In the genomic region with DNA sequence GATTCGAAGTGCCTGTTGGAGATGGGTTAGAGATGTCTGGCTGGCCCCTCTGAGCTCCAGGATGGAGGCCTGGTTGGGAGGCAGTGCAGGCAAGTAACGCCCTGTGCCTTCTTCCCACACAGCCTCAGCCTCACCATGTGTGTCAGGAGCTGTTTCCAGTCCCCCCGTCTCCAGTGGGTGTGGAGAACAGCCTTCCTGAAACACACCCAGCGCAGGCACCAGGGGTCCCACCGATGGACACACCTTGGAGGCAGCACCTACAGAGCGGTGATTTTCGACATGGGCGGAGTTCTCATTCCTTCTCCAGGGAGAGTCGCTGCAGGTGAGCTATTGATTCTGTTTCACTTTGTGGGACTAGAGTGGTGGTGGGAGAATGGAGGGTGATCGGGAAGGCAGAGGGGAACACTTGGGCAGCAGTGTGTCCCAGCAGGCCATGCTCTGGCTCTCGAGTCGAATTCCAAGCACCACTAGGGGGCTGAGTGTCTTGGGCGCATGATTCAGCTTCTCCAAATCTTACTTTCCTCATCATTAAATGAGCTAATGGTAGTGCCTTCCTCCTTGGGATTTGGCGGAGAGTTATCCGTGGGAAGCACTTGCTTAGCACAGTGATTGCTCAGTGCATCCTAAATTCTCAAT, we compare ENCODE assay signal across 11 cellular contexts. TPM values are rescaled to one million over a fixed set of nuclear protein-coding genes. Genes with fewer than 3 reads are reported as not detected.
DNase-seq lines count a peak whose midpoint lies in the region; ATAC-seq and TF ChIP-seq lines count a peak whose summit lies in the region.
"Had no signal": no experiment of that assay in that cellular context is flagged by ENCODE, and none has a peak within 500 bp of the region (broad histone marks: within the 10 kb centered on the region; RNA-seq: fewer than 3 reads in every experiment).

No MANE protein-coding gene starts in this region.

- no peaks in the 10 kb centered on the region for H3K9me3 ChIP-seq in DND-41 (ENCODE audit: insufficient read depth, low read length, severe bottlenecking)
- H3K9me3 ChIP-seq: transverse colon had no signal

- H3K4me3 Mint-ChIP-seq in activated CD8-positive, alpha-beta T cell treated with anti-CD3 and anti-CD28 coated beads for 36 hours: no peak overlapping the region

- no peak overlapping the region for H3K27ac Mint-ChIP-seq in activated CD8-positive, alpha-beta T cell treated with anti-CD3 and anti-CD28 coated beads for 36 hours

- DNase-seq in DND-41 (peak; percentile 13), HEK293T (ENCODE audit: extremely low spot score) (peak; percentile 52), iris pigment epithelial cell (ENCODE audit: low read depth) (peak; percentile 31), NCI-H1092 (lab: John Stamatoyannopoulos, UW) (no peak)
- DNase-seq in activated CD8-positive, alpha-beta T cell treated with anti-CD3 and anti-CD28 coated beads for 36 hours: peak; percentile 9
- DNase-seq in activated CD4-positive, CD25-positive, alpha-beta regulatory T cell (lab: John Stamatoyannopoulos, UW): no peak
- DNase-seq: dorsolateral prefrontal cortex, NCI-H2029, transverse colon had no signal

- H2AFZ ChIP-seq in DND-41 (ENCODE audit: low read depth, low read length): no peak overlapping the region

- H3K36me3 Mint-ChIP-seq in activated CD8-positive, alpha-beta T cell treated with anti-CD3 and anti-CD28 coated beads for 36 hours (ENCODE audit: low read depth): peaks cover 27% of the 10 kb centered on the region

- no peaks in the 10 kb centered on the region for H3K9me3 Mint-ChIP-seq in activated CD8-positive, alpha-beta T cell treated with anti-CD3 and anti-CD28 coated beads for 36 hours

- CTCF ChIA-PET in HEK293T (lab: Yijun Ruan, JAX): interaction anchor here (0.6 kb wide), 1 partner anchor 337 kb away, joined by 4 read pairs; no protein-coding TSS in a partner anchor
- CTCF ChIA-PET in activated CD8-positive, alpha-beta T cell treated with anti-CD3 and anti-CD28 coated beads for 36 hours (lab: Charles Lee): interaction anchor here (1.0 to 3.3 kb wide), 3 partner anchors 15 to 241 kb away, joined by 3 to 9 read pairs (median 6); no protein-coding TSS in a partner anchor

- ATAC-seq in DND-41 (ENCODE audit: insufficient read depth, low read depth) (no peak), GM21423 (IDR thresholded peaks at IDR 0.05; ENCODE audit: unreplicated experiment) (no peak), GM19328 (IDR thresholded peaks at IDR 0.05; ENCODE audit: unreplicated experiment) (no peak)
- no peak for ATAC-seq in activated CD8-positive, alpha-beta T cell treated with anti-CD3 and anti-CD28 coated beads for 36 hours

- peaks cover under 1% of the 10 kb centered on the region; the same call in 1 of the 2 replicates for H3K4me1 ChIP-seq in DND-41 (ENCODE audit: insufficient read depth, low read length)
- H3K4me1 ChIP-seq: transverse colon had no signal

- no peak overlapping the region for H3K4me3 ChIP-seq in DND-41 (ENCODE audit: low read depth in 1 of 2, low read length in 2 of 2)
- H3K4me3 ChIP-seq: dorsolateral prefrontal cortex, transverse colon had no signal

- no peaks in the 10 kb centered on the region for H3K4me1 Mint-ChIP-seq in activated CD8-positive, alpha-beta T cell treated with anti-CD3 and anti-CD28 coated beads for 36 hours (ENCODE audit: low read depth)

- peaks cover 31% of the 10 kb centered on the region for H3K36me3 ChIP-seq in DND-41 (ENCODE audit: insufficient read depth, low read length)

- no peak overlapping the region for H3K9ac ChIP-seq in DND-41 (ENCODE audit: low read depth, low read length)

- H3K27ac ChIP-seq in DND-41 (ENCODE audit: low read length): no peak overlapping the region
- H3K27ac ChIP-seq: dorsolateral prefrontal cortex, transverse colon had no signal

- no peaks in the 10 kb centered on the region for H3K27me3 Mint-ChIP-seq in activated CD8-positive, alpha-beta T cell treated with anti-CD3 and anti-CD28 coated beads for 36 hours

- intact Hi-C loops in activated CD8-positive, alpha-beta T cell treated with anti-CD3 and anti-CD28 coated beads for 36 hours (cut with micrococcal nuclease): no loop called here

- H4K20me1 ChIP-seq in DND-41 (ENCODE audit: insufficient read depth, low read length): no peaks in the 10 kb centered on the region

- H3K27me3 ChIP-seq in DND-41 (ENCODE audit: insufficient read depth, low read length, poor library complexity): no peaks in the 10 kb centered on the region
- H3K27me3 ChIP-seq: dorsolateral prefrontal cortex, transverse colon had no signal

- peak; percentile 48 for TF ChIP-seq CTCF in DND-41 (IDR thresholded peaks at IDR 0.05; ENCODE audit: borderline replicate concordance, extremely low read depth, low read length, poor library complexity, severe bottlenecking)
- TF ChIP-seq CTCF in activated CD8-positive, alpha-beta T cell treated with anti-CD3 and anti-CD28 coated beads for 36 hours (IDR thresholded peaks at IDR 0.05): no peak

- no peak overlapping the region for H3K4me2 ChIP-seq in DND-41 (ENCODE audit: insufficient read depth, low read length)

- POLR2A ChIA-PET in HEK293T (lab: Yijun Ruan, JAX): no interaction called here
- POLR2A ChIA-PET in activated CD8-positive, alpha-beta T cell treated with anti-CD3 and anti-CD28 coated beads for 36 hours (lab: Charles Lee): no interaction called here

- peaks cover 2% of the 10 kb centered on the region; the same call in 1 of the 2 replicates for H3K79me2 ChIP-seq in DND-41 (ENCODE audit: insufficient read depth, low read length)

TF ChIP-seq in HEK293T, 16 proteins besides CTCF, POLR2A, EP300 and RAD21:
- TF ChIP-seq PKNOX1 (IDR thresholded peaks at IDR 0.05) (no peak), ARNT (IDR thresholded peaks at IDR 0.05) (no peak), FOXM1 (IDR thresholded peaks at IDR 0.05; ENCODE audit: borderline replicate concordance) (no peak), TARDBP (IDR thresholded peaks at IDR 0.05) (no peak), ZNF384 (IDR thresholded peaks at IDR 0.05) (no peak), NFRKB (IDR thresholded peaks at IDR 0.05) (no peak), FOXA1 (IDR thresholded peaks at IDR 0.05) (no peak), FOXK2 (IDR thresholded peaks at IDR 0.05) (no peak), HDGF (IDR thresholded peaks at IDR 0.05; ENCODE audit: borderline replicate concordance) (no peak)

RNA-seq across cellular contexts. Expression of gene ACAD10, which starts 6.8 kb away (rescaled TPM):
- total RNA-seq in activated CD8-positive, alpha-beta T cell treated with anti-CD3 and anti-CD28 coated beads for 36 hours: 10 to 100 TPM; 24.5 to 28.8 TPM

RNA-seq across cellular contexts. Expression of gene BRAP, which starts 6.9 kb away (rescaled TPM):
- 10 to 100 TPM; 16.3 to 16.9 TPM for total RNA-seq in activated CD8-positive, alpha-beta T cell treated with anti-CD3 and anti-CD28 coated beads for 36 hours

Comparison
In these comparisons a context has a peak if more than half of its experiments do, and no peak if none do; other contexts are left out.
1. DNase-seq: peak in DND-41 (single experiment), HEK293T (single experiment), activated CD8-positive, alpha-beta T cell treated with anti-CD3 and anti-CD28 coated beads for 36 hours (single experiment) and iris pigment epithelial cell (single experiment); none in activated CD4-positive, CD25-positive, alpha-beta regulatory T cell (0 of 4) and NCI-H1092 (single experiment).